Comparison of ENCODE assay signal across 27 cellular contexts in the genomic region with DNA sequence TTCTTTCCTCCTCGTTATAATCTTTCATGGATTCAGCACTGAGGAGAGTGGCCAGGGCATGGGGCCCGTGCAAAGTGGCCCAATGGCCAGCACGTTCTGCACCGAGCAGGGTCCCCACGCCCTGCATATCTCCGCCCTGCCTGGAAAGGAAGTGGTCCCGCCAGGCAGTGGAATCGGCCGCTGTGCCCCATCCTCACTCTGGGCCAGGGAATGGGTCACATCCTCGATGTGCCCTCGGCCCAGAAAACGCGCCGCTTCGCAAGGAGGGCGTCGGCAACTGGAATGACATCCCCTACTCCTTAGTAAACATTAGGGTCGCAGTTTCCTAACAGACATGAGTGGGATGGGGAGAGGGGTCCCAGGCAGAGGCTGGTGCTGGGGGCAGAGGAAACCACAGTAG.
"Had no signal": no experiment of that assay in that cellular context is flagged by ENCODE, and none has a peak within 500 bp of the region (broad histone marks: within the 10 kb centered on the region; RNA-seq: fewer than 3 reads in every experiment).

No MANE protein-coding gene starts in this region.

- H3K4me3 ChIP-seq: stomach, suprapubic skin, testis, thoracic aorta, thyroid gland, tibial artery, tibial nerve, transverse colon, upper lobe of left lung, upper lobe of right lung, uterus, vagina had no signal

- H3K4me1 ChIP-seq: stomach, suprapubic skin, testis, thyroid gland, tibial artery, tibial nerve, transverse colon, upper lobe of left lung, upper lobe of right lung, uterus, vagina had no signal

- DNase-seq: stimulated activated CD4-positive, alpha-beta T cell treated with anti-CD3 and anti-CD28 coated beads, Interleukin-2, amount 100 ng/mL, for 48 hours; stimulated activated CD4-positive, alpha-beta T cell treated with anti-CD3 and anti-CD28 coated beads, Interleukin-4, amount 100 ng/mL, for 1 hour; stimulated activated CD4-positive, alpha-beta T cell treated with anti-CD3 and anti-CD28 coated beads, Interleukin-4, amount 100 ng/mL, for 24 hours; stimulated activated CD4-positive, alpha-beta T cell treated with anti-CD3 and anti-CD28 coated beads, Interleukin-4, amount 100 ng/mL, for 4 hours; stimulated activated CD8-positive, alpha-beta memory T cell treated with anti-CD3 and anti-CD28 coated beads, Interleukin-4, amount 100 ng/mL, for 48 hours; stimulated activated naive B cell treated with anti-CD40 and anti-IgM and Interleukin-4, amounts not matched to agents 10 μg/mL and 1 μg/mL and 100 μg/mL, for 72 hours; stimulated activated naive CD4-positive, alpha-beta T cell; stimulated activated naive CD4-positive, alpha-beta T cell treated with Interleukin-2 at 50 U/mL for 16 hours; stimulated activated naive CD8-positive, alpha-beta T cell treated with anti-CD3 and anti-CD28 coated beads, Interleukin-15, amount 100 ng/mL, for 72 hours; stimulated activated naive CD8-positive, alpha-beta T cell treated with anti-CD3 and anti-CD28 coated beads, Interleukin-15, Interleukin-2, amounts not matched to agents 100 U/mL and 50 U/mL, for 24 hours; stomach; substantia nigra; testis; thyroid gland; tibial artery; transverse colon; trophoblast cell; upper lobe of right lung; uterus had no signal

- H3K27me3 ChIP-seq: stomach, suprapubic skin, testis, thyroid gland, tibial artery, tibial nerve, transverse colon, upper lobe of left lung, upper lobe of right lung, uterus, vagina had no signal

- FAIRE-seq: urothelium cell line had no signal

- H3K36me3 ChIP-seq: stomach, suprapubic skin, thoracic aorta, thyroid gland, transverse colon, upper lobe of left lung, upper lobe of right lung, uterus, vagina had no signal

- ATAC-seq: stimulated activated effector memory CD8-positive, alpha-beta T cell treated with anti-CD3 and anti-CD28 coated beads, Interleukin-12 subunit alpha, Interleukin-12 subunit beta, amount 100 ng/mL, for 72 hours; stimulated activated memory B cell treated with anti-CD40 and anti-IgM and Interleukin-4, amounts not matched to agents 10 μg/mL and 1 μg/mL and 100 μg/mL, for 72 hours; stimulated activated naive B cell treated with anti-CD40 and anti-IgM and Interleukin-4, amounts not matched to agents 10 μg/mL and 1 μg/mL and 100 μg/mL, for 72 hours; stimulated activated naive CD8-positive, alpha-beta T cell treated with anti-CD3 and anti-CD28 coated beads, Interleukin-15, amount 100 ng/mL, for 72 hours; stimulated activated naive CD8-positive, alpha-beta T cell treated with anti-CD3 and anti-CD28 coated beads, Interleukin-15, Interleukin-2, amounts not matched to agents 100 U/mL and 50 U/mL, for 24 hours; upper lobe of right lung had no signal

- H3K27ac ChIP-seq: stomach, suprapubic skin, testis, thoracic aorta, thyroid gland, tibial artery, tibial nerve, transverse colon, upper lobe of left lung, upper lobe of right lung, uterus, vagina had no signal

- H3K9me3 ChIP-seq: testis, thyroid gland had no signal
